8 cellular contexts compared by ENCODE assay signal in the genomic region with DNA sequence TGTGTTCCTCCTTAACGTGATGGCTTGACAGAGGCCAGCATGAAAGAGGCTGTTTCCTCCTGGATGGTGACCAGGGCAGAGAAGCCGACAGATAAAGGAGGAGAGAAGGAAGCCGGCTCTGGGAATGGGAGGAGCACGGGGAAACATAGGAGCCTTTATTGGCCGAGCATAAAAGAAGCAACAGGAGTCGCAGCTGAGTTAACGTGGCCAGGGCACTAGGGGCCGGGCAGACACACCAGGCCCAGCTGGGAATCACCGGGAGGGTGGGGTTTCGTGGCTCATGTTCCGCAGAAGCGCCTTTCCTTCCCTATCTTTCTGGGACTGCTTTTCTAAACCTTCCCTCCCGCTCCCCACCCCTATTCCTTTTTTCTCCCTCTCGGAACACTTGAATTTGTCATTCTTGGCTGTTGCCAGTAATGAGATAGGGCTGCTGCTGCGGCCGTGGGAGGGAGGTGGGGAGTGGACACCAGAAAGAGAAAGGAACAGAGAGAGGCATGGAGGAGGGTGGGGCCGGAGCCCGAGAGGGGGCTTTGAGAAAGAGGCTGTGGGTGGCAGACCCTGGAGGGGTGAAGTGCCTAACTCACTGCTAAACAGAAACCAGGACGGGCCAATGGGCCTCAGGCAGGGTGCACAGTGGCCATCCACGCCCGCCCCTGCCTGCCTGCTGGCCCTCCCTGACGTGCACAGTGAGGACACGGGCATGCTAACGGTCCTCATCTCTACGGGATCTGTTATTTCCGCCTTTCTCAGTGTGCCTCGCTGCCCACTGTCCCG.
DNase-seq lines count a peak whose midpoint lies in the region; ATAC-seq and TF ChIP-seq lines count a peak whose summit lies in the region.

No MANE protein-coding gene starts in this region.

- CTCF ChIA-PET in WTC11 (lab: Charles Lee) = interaction anchor here (0.9 to 8.6 kb wide), 6 partner anchors 16 to 92 kb away, joined by 3 to 84 read pairs (median 4); no protein-coding TSS in a partner anchor

- H3K36me3 Mint-ChIP-seq in WTC11 = no peaks in the 10 kb centered on the region

- peak overlapping the region; percentile 51 for H3K4me3 Mint-ChIP-seq in WTC11

- H3K27me3 ChIP-seq in rectal smooth muscle tissue (ENCODE audit: control insufficient read depth, insufficient read depth, low read length) = no peaks in the 10 kb centered on the region

- H3K9me3 Mint-ChIP-seq in WTC11 = no peaks in the 10 kb centered on the region

- DNase-seq in GM03348 (ENCODE audit: low spot score) (peak; percentile 84), WTC11 (ENCODE audit: low spot score) (peak; percentile 56), left ventricle myocardium superior (peak; percentile 51), GM10266 (ENCODE audit: extremely low spot score) (no peak), GOT3 (lab: John Stamatoyannopoulos, UW) (no peak), cerebellum (ENCODE audit: low spot score) (no peak)

- ATAC-seq in WTC11 = peak; percentile 31
- peak; percentile 89 for ATAC-seq in left ventricle myocardium superior
- no peak for ATAC-seq in GM19351 (IDR thresholded peaks at IDR 0.05; ENCODE audit: unreplicated experiment)

- POLR2A ChIA-PET in WTC11 (lab: Charles Lee) = no interaction called here

- H3K4me3 ChIP-seq in rectal smooth muscle tissue (ENCODE audit: low read length) = peak overlapping the region; percentile 49

- no peak overlapping the region for H3K9ac ChIP-seq in rectal smooth muscle tissue (ENCODE audit: low read length)

- no peak for TF ChIP-seq CTCF in WTC11 (IDR thresholded peaks at IDR 0.05)
- TF ChIP-seq CTCF in GM10266 (IDR thresholded peaks at IDR 0.05; ENCODE audit: control insufficient read depth, insufficient read depth, low read depth, missing control alignments) = no peak

- intact Hi-C loops in left ventricle myocardium superior (cut with micrococcal nuclease) = no loop called here

- peak overlapping the region; percentile 34 for H3K27ac ChIP-seq in rectal smooth muscle tissue (ENCODE audit: low read depth, low read length)

- peaks cover 9% of the 10 kb centered on the region for H3K4me1 ChIP-seq in rectal smooth muscle tissue (ENCODE audit: control insufficient read depth, insufficient read depth, low read length)

- peaks cover 13% of the 10 kb centered on the region for H3K27me3 Mint-ChIP-seq in WTC11 (ENCODE audit: low read depth)

- peak overlapping the region; percentile 32; the same call in 1 of the 2 replicates for H3K27ac Mint-ChIP-seq in WTC11

- H3K36me3 ChIP-seq in rectal smooth muscle tissue (ENCODE audit: control insufficient read depth, insufficient read depth, low read length) = no peaks in the 10 kb centered on the region

- H3K4me1 Mint-ChIP-seq in WTC11 = peaks cover 75% of the 10 kb centered on the region

TF ChIP-seq in WTC11, 78 proteins besides CTCF, POLR2A, EP300 and RAD21:
- TF ChIP-seq, protein P1, sequence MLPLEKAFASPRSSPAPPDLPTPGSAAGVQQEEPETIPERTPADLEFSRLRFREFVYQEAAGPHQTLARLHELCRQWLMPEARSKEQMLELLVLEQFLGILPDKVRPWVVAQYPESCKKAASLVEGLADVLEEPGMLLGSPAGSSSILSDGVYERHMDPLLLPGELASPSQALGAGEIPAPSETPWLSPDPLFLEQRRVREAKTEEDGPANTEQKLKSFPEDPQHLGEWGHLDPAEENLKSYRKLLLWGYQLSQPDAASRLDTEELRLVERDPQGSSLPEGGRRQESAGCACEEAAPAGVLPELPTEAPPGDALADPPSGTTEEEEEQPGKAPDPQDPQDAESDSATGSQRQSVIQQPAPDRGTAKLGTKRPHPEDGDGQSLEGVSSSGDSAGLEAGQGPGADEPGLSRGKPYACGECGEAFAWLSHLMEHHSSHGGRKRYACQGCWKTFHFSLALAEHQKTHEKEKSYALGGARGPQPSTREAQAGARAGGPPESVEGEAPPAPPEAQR (CRISPR knock-in tag; IDR thresholded peaks at IDR 0.05) = no peak
- 0 out of 2 replicates have a peak, but pooled peaks have one; percentile 47 for TF ChIP-seq ETV6 (CRISPR knock-in tag; IDR thresholded peaks at IDR 0.05)
- TF ChIP-seq, protein P2, sequence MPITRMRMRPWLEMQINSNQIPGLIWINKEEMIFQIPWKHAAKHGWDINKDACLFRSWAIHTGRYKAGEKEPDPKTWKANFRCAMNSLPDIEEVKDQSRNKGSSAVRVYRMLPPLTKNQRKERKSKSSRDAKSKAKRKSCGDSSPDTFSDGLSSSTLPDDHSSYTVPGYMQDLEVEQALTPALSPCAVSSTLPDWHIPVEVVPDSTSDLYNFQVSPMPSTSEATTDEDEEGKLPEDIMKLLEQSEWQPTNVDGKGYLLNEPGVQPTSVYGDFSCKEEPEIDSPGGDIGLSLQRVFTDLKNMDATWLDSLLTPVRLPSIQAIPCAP (CRISPR knock-in tag; IDR thresholded peaks at IDR 0.05) = no peak
- TF ChIP-seq, protein P3, sequence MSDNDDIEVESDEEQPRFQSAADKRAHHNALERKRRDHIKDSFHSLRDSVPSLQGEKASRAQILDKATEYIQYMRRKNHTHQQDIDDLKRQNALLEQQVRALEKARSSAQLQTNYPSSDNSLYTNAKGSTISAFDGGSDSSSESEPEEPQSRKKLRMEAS (CRISPR knock-in tag; IDR thresholded peaks at IDR 0.05) = 0 out of 2 replicates have a peak, but pooled peaks have one; percentile 9
- TF ChIP-seq PRRX2 (CRISPR knock-in tag; IDR thresholded peaks at IDR 0.05) = no peak
- TF ChIP-seq ZNF423 (CRISPR knock-in tag; IDR thresholded peaks at IDR 0.05) = 0 out of 2 replicates have a peak, but pooled peaks have one; percentile 61
- no peak for TF ChIP-seq NFATC4 (CRISPR knock-in tag; IDR thresholded peaks at IDR 0.05)
- no peak for TF ChIP-seq SP1 (CRISPR knock-in tag; conservative IDR thresholded peaks at IDR 0.05)
- TF ChIP-seq TP53 (CRISPR knock-in tag; IDR thresholded peaks at IDR 0.05) = no peak
- no peak for TF ChIP-seq ZNF416 (CRISPR knock-in tag; IDR thresholded peaks at IDR 0.05)

Comparison
In these comparisons a context has a peak if more than half of its experiments do, and no peak if none do; other contexts are left out.
1. DNase-seq: peak in GM03348 (single experiment), WTC11 (single experiment) and left ventricle myocardium superior (single experiment); none in GM10266 (single experiment), GOT3 (single experiment) and cerebellum (single experiment).